ENCODE assay signal across 8 cellular contexts in the genomic region with DNA sequence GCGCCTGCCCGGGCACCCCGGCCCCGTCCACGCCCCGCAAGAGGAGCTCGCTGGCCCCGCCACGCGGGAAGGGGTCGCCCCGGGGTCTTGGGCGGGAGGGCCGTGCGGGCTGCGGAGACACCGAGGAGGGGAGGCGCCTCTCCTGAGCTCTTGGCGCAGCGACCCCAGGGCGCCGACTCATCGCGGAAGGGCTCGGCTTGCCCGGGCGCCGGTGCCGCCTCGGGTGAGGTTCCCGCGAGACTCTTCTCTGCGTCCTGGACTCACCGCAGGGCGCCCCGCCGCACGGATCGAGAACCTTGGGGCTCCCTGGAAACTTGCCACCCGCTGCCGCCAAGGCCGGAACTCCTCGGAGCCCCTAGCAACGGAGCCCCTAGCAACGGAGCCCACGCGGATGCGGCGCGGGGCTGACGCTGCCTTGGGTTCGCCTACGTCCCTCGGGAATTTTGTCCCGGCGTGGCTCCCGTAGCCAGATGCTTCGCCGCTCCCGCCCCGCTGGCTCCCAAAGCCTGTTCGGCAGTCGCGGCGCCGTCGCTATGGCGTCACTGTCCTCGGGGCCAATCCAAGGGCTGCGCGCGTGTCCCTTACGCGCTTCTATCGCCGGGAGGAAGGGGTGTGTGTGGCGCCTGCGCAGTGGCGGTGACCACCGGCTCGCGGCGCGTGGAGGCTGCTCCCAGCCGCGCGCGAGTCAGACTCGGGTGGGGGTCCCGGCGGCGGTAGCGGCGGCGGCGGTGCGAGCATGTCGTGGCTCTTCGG. TPM values are rescaled to one million over a fixed set of nuclear protein-coding genes. Genes with fewer than 3 reads are reported as not detected.
A peak's percentile ranks its signal among the peaks of the same experiment; 100 is the strongest.
DNase-seq lines count a peak whose midpoint lies in the region; ATAC-seq and TF ChIP-seq lines count a peak whose summit lies in the region.

ATAD3A (plus strand) TSS at position 630 of the 753 bp plus-strand sequence; CDS start at position 737, 107 bp downstream.

- no peaks in the 10 kb centered on the region for H3K9me3 ChIP-seq in mononuclear cell (ENCODE audit: low read depth, low read length)

- H3K27me3 ChIP-seq in mononuclear cell (ENCODE audit: insufficient read depth, low read length) = no peaks in the 10 kb centered on the region

- peak within 1 kb of the TSS; percentile 80 for H3K4me3 ChIP-seq in mononuclear cell (ENCODE audit: low read length)

- ATAC-seq in GM21619 (IDR thresholded peaks at IDR 0.05; ENCODE audit: unreplicated experiment) = peak; percentile 77

- DNase-seq in DMS153 treated with DMSO at 0.1 percent for 48 hours (lab: John Stamatoyannopoulos, UW; ENCODE audit: unreplicated experiment) = peak; percentile 99
- DNase-seq in OCI-M2 (lab: John Stamatoyannopoulos, UW; ENCODE audit: unreplicated experiment) = peak; percentile 54
- DNase-seq in activated T-cell treated with anti-CD3 and anti-CD28 coated beads for 24 hours (ENCODE audit: low read depth) = peak; percentile 96
- DNase-seq in epidermal melanocyte (ENCODE audit: insufficient read length, low spot score) = peak; percentile 100
- DNase-seq in stimulated activated CD8-positive, alpha-beta memory T cell treated with anti-CD3 and anti-CD28 coated beads, Interleukin-2, amount 100 ng/mL, for 48 hours (ENCODE audit: low read depth in 2 of 2) = peak; percentile 96

- TF ChIP-seq EP300 in Ishikawa (IDR thresholded peaks at IDR 0.05; ENCODE audit: borderline replicate concordance) = peak; percentile 37; the same call in 1 of the 2 replicates

- peaks cover 9% of the 10 kb centered on the region for H3K4me1 ChIP-seq in mononuclear cell (ENCODE audit: insufficient read depth, low read length)

- TF ChIP-seq RAD21 in Ishikawa (IDR thresholded peaks at IDR 0.05; ENCODE audit: low read depth) = no peak

TF ChIP-seq in Ishikawa, 13 proteins besides CTCF, POLR2A, EP300 and RAD21:
- TF ChIP-seq, protein P1, sequence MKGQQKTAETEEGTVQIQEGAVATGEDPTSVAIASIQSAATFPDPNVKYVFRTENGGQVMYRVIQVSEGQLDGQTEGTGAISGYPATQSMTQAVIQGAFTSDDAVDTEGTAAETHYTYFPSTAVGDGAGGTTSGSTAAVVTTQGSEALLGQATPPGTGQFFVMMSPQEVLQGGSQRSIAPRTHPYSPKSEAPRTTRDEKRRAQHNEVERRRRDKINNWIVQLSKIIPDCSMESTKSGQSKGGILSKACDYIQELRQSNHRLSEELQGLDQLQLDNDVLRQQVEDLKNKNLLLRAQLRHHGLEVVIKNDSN (IDR thresholded peaks at IDR 0.05) = peak; percentile 55
- TF ChIP-seq CEBPB (IDR thresholded peaks at IDR 0.05) (no peak), TEAD4 (IDR thresholded peaks at IDR 0.05) (peak; percentile 46), TCF12 (IDR thresholded peaks at IDR 0.05; ENCODE audit: low read depth) (peak; percentile 66), EGR1 (IDR thresholded peaks at IDR 0.05) (no peak), CREB1 (IDR thresholded peaks at IDR 0.05; ENCODE audit: low read depth) (peak; percentile 96), ZBTB7A (IDR thresholded peaks at IDR 0.05; ENCODE audit: low read depth) (0 out of 2 replicates have a peak, but pooled peaks have one; percentile 22), TAF1 (IDR thresholded peaks at IDR 0.05; ENCODE audit: low read depth) (peak; percentile 72; the same call in 1 of the 2 replicates), YY1 (IDR thresholded peaks at IDR 0.05; ENCODE audit: low read depth) (peak; percentile 55; the same call in 1 of the 2 replicates), FOXM1 (IDR thresholded peaks at IDR 0.05; ENCODE audit: borderline replicate concordance, low read depth) (no peak), MAX (IDR thresholded peaks at IDR 0.05) (peak; percentile 83), NFIC (IDR thresholded peaks at IDR 0.05) (peak; percentile 50)
- TF ChIP-seq, protein P2, sequence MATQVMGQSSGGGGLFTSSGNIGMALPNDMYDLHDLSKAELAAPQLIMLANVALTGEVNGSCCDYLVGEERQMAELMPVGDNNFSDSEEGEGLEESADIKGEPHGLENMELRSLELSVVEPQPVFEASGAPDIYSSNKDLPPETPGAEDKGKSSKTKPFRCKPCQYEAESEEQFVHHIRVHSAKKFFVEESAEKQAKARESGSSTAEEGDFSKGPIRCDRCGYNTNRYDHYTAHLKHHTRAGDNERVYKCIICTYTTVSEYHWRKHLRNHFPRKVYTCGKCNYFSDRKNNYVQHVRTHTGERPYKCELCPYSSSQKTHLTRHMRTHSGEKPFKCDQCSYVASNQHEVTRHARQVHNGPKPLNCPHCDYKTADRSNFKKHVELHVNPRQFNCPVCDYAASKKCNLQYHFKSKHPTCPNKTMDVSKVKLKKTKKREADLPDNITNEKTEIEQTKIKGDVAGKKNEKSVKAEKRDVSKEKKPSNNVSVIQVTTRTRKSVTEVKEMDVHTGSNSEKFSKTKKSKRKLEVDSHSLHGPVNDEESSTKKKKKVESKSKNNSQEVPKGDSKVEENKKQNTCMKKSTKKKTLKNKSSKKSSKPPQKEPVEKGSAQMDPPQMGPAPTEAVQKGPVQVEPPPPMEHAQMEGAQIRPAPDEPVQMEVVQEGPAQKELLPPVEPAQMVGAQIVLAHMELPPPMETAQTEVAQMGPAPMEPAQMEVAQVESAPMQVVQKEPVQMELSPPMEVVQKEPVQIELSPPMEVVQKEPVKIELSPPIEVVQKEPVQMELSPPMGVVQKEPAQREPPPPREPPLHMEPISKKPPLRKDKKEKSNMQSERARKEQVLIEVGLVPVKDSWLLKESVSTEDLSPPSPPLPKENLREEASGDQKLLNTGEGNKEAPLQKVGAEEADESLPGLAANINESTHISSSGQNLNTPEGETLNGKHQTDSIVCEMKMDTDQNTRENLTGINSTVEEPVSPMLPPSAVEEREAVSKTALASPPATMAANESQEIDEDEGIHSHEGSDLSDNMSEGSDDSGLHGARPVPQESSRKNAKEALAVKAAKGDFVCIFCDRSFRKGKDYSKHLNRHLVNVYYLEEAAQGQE (IDR thresholded peaks at IDR 0.05; ENCODE audit: low read depth) = no peak

RNA-seq across cellular contexts. Expression of gene ATAD3A, which starts in this region (rescaled TPM):
- 4.9 TPM for total RNA-seq in mononuclear cell

Comparison
In these comparisons a context has a peak if more than half of its experiments do, and no peak if none do; other contexts are left out.
1. Peak in every context shown above with its lines: DNase-seq, ATAC-seq and H3K4me3 ChIP-seq.